In the genomic region with DNA sequence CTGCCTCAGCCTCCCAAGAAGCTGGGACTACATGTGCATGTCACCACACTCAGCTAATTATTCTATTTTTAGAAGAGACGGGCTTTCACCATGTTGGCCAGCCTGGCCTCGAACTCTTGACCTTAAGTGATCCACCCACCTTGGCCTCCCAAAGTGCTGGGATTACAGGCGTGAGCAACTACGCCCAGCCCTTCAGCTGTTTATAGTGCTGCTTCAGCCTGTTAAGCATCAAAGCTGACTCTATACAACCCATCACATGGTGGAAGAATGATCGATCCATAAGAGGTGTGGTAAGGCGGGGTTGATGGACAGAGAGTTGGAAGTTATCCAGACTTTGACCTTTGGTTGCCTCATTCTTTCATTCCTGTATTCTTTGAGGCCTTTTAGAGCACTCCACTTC, we compare ENCODE assay signal across 1 cellular context.
TF ChIP-seq lines count a peak whose summit lies in the region.

No MANE protein-coding gene starts in this region.

TF ChIP-seq in HepG2, 621 proteins besides CTCF, POLR2A, EP300 and RAD21 (continued from another document and continues in another):
- TF ChIP-seq ZNF609 (CRISPR knock-in tag; IDR thresholded peaks at IDR 0.05; ENCODE audit: borderline replicate concordance) (peak; percentile 58; the same call in 1 of the 2 replicates), SP2 (CRISPR knock-in tag; IDR thresholded peaks at IDR 0.05) (no peak), NPAS2 (CRISPR knock-in tag; IDR thresholded peaks at IDR 0.05; ENCODE audit: borderline replicate concordance) (no peak), AFF4 (CRISPR knock-in tag; IDR thresholded peaks at IDR 0.05) (no peak), IKZF5 (CRISPR knock-in tag; IDR thresholded peaks at IDR 0.05) (no peak), HHEX (CRISPR knock-in tag; IDR thresholded peaks at IDR 0.05) (no peak), JARID2 (CRISPR knock-in tag; IDR thresholded peaks at IDR 0.05; ENCODE audit: insufficient replicate concordance) (no peak), HOMEZ (CRISPR knock-in tag; IDR thresholded peaks at IDR 0.05; ENCODE audit: low read depth) (0 out of 2 replicates have a peak, but pooled peaks have one; percentile 30), NR2C2 (CRISPR knock-in tag; IDR thresholded peaks at IDR 0.05; ENCODE audit: borderline replicate concordance) (0 out of 2 replicates have a peak, but pooled peaks have one; percentile 7), ZNF883 (CRISPR knock-in tag; IDR thresholded peaks at IDR 0.05; ENCODE audit: not compliant biosample characterization) (no peak), ZNF570 (CRISPR knock-in tag; IDR thresholded peaks at IDR 0.05; ENCODE audit: borderline replicate concordance) (no peak), ERF (CRISPR knock-in tag; IDR thresholded peaks at IDR 0.05) (0 out of 2 replicates have a peak, but pooled peaks have one; percentile 53), TRAFD1 (CRISPR knock-in tag; IDR thresholded peaks at IDR 0.05; ENCODE audit: borderline replicate concordance) (no peak), SALL2 (CRISPR knock-in tag; IDR thresholded peaks at IDR 0.05) (no peak), RXRB (CRISPR knock-in tag; IDR thresholded peaks at IDR 0.05; ENCODE audit: borderline replicate concordance) (peak; percentile 82), ZNF367 (CRISPR knock-in tag; IDR thresholded peaks at IDR 0.05; ENCODE audit: borderline replicate concordance) (no peak), ZNF180 (CRISPR knock-in tag; IDR thresholded peaks at IDR 0.05; ENCODE audit: borderline replicate concordance, low read depth) (no peak), ZNF83 (CRISPR knock-in tag; IDR thresholded peaks at IDR 0.05; ENCODE audit: borderline replicate concordance) (no peak), TFDP2 (CRISPR knock-in tag; IDR thresholded peaks at IDR 0.05) (no peak), NFKBIZ (CRISPR knock-in tag; IDR thresholded peaks at IDR 0.05) (no peak), ZNF3 (CRISPR knock-in tag; IDR thresholded peaks at IDR 0.05) (no peak), ZBTB33 (CRISPR knock-in tag; IDR thresholded peaks at IDR 0.05) (no peak)
- TF ChIP-seq, protein P1, sequence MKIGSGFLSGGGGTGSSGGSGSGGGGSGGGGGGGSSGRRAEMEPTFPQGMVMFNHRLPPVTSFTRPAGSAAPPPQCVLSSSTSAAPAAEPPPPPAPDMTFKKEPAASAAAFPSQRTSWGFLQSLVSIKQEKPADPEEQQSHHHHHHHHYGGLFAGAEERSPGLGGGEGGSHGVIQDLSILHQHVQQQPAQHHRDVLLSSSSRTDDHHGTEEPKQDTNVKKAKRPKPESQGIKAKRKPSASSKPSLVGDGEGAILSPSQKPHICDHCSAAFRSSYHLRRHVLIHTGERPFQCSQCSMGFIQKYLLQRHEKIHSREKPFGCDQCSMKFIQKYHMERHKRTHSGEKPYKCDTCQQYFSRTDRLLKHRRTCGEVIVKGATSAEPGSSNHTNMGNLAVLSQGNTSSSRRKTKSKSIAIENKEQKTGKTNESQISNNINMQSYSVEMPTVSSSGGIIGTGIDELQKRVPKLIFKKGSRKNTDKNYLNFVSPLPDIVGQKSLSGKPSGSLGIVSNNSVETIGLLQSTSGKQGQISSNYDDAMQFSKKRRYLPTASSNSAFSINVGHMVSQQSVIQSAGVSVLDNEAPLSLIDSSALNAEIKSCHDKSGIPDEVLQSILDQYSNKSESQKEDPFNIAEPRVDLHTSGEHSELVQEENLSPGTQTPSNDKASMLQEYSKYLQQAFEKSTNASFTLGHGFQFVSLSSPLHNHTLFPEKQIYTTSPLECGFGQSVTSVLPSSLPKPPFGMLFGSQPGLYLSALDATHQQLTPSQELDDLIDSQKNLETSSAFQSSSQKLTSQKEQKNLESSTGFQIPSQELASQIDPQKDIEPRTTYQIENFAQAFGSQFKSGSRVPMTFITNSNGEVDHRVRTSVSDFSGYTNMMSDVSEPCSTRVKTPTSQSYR (CRISPR knock-in tag; IDR thresholded peaks at IDR 0.05; ENCODE audit: borderline replicate concordance) = peak; percentile 44; the same call in 1 of the 2 replicates
- TF ChIP-seq, protein P2, sequence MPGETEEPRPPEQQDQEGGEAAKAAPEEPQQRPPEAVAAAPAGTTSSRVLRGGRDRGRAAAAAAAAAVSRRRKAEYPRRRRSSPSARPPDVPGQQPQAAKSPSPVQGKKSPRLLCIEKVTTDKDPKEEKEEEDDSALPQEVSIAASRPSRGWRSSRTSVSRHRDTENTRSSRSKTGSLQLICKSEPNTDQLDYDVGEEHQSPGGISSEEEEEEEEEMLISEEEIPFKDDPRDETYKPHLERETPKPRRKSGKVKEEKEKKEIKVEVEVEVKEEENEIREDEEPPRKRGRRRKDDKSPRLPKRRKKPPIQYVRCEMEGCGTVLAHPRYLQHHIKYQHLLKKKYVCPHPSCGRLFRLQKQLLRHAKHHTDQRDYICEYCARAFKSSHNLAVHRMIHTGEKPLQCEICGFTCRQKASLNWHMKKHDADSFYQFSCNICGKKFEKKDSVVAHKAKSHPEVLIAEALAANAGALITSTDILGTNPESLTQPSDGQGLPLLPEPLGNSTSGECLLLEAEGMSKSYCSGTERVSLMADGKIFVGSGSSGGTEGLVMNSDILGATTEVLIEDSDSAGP (CRISPR knock-in tag; IDR thresholded peaks at IDR 0.05; ENCODE audit: borderline replicate concordance) = no peak
- TF ChIP-seq, protein P3, sequence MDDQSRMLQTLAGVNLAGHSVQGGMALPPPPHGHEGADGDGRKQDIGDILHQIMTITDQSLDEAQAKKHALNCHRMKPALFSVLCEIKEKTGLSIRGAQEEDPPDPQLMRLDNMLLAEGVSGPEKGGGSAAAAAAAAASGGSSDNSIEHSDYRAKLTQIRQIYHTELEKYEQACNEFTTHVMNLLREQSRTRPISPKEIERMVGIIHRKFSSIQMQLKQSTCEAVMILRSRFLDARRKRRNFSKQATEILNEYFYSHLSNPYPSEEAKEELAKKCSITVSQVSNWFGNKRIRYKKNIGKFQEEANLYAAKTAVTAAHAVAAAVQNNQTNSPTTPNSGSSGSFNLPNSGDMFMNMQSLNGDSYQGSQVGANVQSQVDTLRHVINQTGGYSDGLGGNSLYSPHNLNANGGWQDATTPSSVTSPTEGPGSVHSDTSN (CRISPR knock-in tag; IDR thresholded peaks at IDR 0.05; ENCODE audit: borderline replicate concordance) = no peak
- TF ChIP-seq, protein P4, sequence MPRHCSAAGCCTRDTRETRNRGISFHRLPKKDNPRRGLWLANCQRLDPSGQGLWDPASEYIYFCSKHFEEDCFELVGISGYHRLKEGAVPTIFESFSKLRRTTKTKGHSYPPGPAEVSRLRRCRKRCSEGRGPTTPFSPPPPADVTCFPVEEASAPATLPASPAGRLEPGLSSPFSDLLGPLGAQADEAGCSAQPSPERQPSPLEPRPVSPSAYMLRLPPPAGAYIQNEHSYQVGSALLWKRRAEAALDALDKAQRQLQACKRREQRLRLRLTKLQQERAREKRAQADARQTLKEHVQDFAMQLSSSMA (CRISPR knock-in tag; IDR thresholded peaks at IDR 0.05) = no peak
